ENCODE assay signal across 16 cellular contexts in the genomic region with DNA sequence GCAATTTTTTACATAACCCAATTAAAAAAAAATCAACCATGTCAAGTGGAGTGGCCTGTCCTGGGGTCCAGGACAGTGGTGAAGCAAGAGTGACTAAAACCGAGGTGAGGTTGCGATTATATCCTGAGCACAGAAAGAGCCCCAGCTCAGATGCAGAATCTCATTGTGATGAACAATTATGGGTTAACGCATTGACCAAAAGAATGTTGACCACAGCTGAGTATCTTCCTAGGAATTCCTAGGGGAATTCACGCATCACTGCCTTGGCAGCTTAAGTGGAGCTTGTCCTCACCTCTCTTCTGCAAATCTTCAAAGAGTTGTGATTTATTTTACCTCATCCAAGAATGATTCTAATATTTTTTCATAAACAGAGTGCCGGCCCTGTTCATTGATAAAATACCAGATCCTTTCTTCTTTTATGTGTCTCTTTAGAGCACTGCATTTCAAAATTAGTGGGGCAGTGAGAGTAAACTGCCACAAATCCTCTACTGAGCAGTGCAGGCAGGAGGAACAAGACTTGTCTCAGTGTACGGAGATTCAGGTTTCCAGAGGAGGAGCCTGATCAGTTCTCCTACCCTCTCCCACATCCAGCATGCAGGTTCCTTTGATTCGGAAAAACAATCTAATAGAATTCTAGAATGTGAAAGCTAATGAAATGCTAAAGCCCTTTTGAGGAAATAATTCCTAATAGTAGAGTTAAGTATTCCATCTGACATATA.
A peak's percentile ranks its signal among the peaks of the same experiment; 100 is the strongest.
DNase-seq lines count a peak whose midpoint lies in the region; ATAC-seq and TF ChIP-seq lines count a peak whose summit lies in the region.
"Had no signal": no experiment of that assay in that cellular context is flagged by ENCODE, and none has a peak within 500 bp of the region (broad histone marks: within the 10 kb centered on the region; RNA-seq: fewer than 3 reads in every experiment).

No MANE protein-coding gene starts in this region.

- H3K9me3 ChIP-seq in BLaER1: peaks cover 8% of the 10 kb centered on the region
- H3K9me3 ChIP-seq: vagina had no signal

- H3K4me3 ChIP-seq in BLaER1: no peak overlapping the region
- H3K4me3 ChIP-seq: vagina had no signal

- H3K9ac ChIP-seq in BLaER1: no peak overlapping the region

- H3K27ac ChIP-seq in BLaER1: no peak overlapping the region
- H3K27ac ChIP-seq: vagina had no signal

- DNase-seq in HS-5 (ENCODE audit: low read depth) (peak; percentile 73), iris pigment epithelial cell (ENCODE audit: low read depth) (peak; percentile 86), T1000 (lab: John Stamatoyannopoulos, UW) (no peak), DMS79 treated with DMSO at 0.1 percent for 48 hours (lab: John Stamatoyannopoulos, UW) (no peak), amniotic stem cell (lab: John Stamatoyannopoulos, UW) (no peak)
- DNase-seq: activated CD4-positive, alpha-beta T cell treated with anti-CD3 and anti-CD28 coated beads, Interleukin-2, amount 10 ng/mL, durations not matched to agents 24 days and 14 days; DMS79; head of caudate nucleus; left ventricle myocardium superior; NCI-H1092; NCI-H2227 treated with DMSO at 0.1 percent for 48 hours had no signal

- ATAC-seq in SK-N-SH treated with all-trans-retinoic acid at 6 μM for 48 hours: no peak; the same call in 1 of the 3 replicates
- ATAC-seq in GM21576 (IDR thresholded peaks at IDR 0.05; ENCODE audit: unreplicated experiment): no peak
- ATAC-seq: activated T-helper 17 cell treated with anti-CD3 and anti-CD28 coated beads, Interleukin-2, amount 50 U/mL, for 72 hours; left ventricle myocardium superior had no signal

- peak overlapping the region; percentile 49 for H3K4me2 ChIP-seq in BLaER1

- peaks cover 9% of the 10 kb centered on the region for H3K4me1 ChIP-seq in BLaER1
- H3K4me1 ChIP-seq: vagina had no signal

- H3K36me3 ChIP-seq in BLaER1: no peaks in the 10 kb centered on the region
- H3K36me3 ChIP-seq: vagina had no signal

- H3K27me3 ChIP-seq in BLaER1: no peaks in the 10 kb centered on the region
- H3K27me3 ChIP-seq: vagina had no signal

- no peaks in the 10 kb centered on the region for H4K20me1 ChIP-seq in BLaER1

TF ChIP-seq in SK-N-SH treated with all-trans-retinoic acid at 6 μM for 48 hours, 23 proteins besides CTCF, POLR2A, EP300 and RAD21:
- TF ChIP-seq, protein P1, sequence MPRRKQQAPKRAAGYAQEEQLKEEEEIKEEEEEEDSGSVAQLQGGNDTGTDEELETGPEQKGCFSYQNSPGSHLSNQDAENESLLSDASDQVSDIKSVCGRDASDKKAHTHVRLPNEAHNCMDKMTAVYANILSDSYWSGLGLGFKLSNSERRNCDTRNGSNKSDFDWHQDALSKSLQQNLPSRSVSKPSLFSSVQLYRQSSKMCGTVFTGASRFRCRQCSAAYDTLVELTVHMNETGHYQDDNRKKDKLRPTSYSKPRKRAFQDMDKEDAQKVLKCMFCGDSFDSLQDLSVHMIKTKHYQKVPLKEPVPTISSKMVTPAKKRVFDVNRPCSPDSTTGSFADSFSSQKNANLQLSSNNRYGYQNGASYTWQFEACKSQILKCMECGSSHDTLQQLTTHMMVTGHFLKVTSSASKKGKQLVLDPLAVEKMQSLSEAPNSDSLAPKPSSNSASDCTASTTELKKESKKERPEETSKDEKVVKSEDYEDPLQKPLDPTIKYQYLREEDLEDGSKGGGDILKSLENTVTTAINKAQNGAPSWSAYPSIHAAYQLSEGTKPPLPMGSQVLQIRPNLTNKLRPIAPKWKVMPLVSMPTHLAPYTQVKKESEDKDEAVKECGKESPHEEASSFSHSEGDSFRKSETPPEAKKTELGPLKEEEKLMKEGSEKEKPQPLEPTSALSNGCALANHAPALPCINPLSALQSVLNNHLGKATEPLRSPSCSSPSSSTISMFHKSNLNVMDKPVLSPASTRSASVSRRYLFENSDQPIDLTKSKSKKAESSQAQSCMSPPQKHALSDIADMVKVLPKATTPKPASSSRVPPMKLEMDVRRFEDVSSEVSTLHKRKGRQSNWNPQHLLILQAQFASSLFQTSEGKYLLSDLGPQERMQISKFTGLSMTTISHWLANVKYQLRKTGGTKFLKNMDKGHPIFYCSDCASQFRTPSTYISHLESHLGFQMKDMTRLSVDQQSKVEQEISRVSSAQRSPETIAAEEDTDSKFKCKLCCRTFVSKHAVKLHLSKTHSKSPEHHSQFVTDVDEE (CRISPR knock-in tag; IDR thresholded peaks at IDR 0.05): no peak
- TF ChIP-seq, protein P2, sequence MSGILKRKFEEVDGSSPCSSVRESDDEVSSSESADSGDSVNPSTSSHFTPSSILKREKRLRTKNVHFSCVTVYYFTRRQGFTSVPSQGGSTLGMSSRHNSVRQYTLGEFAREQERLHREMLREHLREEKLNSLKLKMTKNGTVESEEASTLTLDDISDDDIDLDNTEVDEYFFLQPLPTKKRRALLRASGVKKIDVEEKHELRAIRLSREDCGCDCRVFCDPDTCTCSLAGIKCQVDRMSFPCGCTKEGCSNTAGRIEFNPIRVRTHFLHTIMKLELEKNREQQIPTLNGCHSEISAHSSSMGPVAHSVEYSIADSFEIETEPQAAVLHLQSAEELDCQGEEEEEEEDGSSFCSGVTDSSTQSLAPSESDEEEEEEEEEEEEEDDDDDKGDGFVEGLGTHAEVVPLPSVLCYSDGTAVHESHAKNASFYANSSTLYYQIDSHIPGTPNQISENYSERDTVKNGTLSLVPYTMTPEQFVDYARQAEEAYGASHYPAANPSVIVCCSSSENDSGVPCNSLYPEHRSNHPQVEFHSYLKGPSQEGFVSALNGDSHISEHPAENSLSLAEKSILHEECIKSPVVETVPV (CRISPR knock-in tag; IDR thresholded peaks at IDR 0.05): no peak
- TF ChIP-seq TCF4 (CRISPR knock-in tag; IDR thresholded peaks at IDR 0.05; ENCODE audit: borderline replicate concordance): no peak
- TF ChIP-seq RARB (CRISPR knock-in tag; IDR thresholded peaks at IDR 0.05): no peak
- peak; percentile 14; the same call in 1 of the 2 replicates for TF ChIP-seq ISL1 (CRISPR knock-in tag; IDR thresholded peaks at IDR 0.05)
- TF ChIP-seq TOX (CRISPR knock-in tag; IDR thresholded peaks at IDR 0.05; ENCODE audit: borderline replicate concordance): no peak

Comparison
In these comparisons a context has a peak if more than half of its experiments do, and no peak if none do; other contexts are left out.
1. DNase-seq: peak in HS-5 (single experiment) and iris pigment epithelial cell (single experiment); none in T1000 (single experiment), DMS79 treated with DMSO at 0.1 percent for 48 hours (single experiment) and amniotic stem cell (single experiment).